Comparison of ENCODE assay signal across 9 cellular contexts in the genomic region with DNA sequence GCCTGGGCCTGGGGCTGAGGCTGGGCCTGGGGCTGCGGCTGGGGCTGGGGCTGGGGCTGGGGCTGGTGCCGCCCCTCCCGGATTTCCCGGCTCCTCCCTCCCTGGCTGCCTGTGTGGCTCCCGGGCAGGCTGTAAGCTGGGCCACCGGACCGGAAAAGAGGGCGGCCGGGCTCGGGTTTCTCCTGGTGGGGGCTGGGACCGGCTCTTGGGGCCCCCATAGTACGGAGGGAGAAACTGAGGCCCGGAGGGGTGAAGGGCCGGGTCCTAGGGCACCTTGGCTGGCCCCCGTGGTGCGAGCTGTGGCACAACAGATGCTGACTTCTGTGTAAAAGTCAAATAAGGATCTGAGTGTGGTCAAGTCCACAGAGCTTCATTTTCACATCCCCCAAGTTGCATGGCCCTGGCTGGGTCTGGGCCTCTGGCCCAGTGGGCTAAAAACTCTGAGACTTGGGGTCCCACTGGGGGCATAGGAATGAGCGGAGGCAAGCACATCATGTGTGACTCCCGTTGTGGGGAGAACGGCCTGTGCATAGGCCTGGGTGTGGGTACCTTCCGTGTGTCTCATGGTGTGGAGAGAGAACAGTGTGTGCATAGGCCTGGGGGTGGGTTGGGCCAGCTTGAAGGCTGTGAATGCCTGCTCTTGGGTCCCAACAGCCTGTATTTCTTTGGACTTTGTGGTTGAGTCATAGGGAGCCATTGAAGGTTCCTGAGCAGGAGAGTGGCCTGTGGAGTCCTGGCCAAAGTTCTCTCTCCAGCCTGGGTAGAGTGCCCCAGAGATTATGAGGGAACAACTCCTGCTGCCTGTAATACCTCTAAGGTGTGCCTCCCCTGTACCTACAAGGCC.
DNase-seq lines count a peak whose midpoint lies in the region; ATAC-seq and TF ChIP-seq lines count a peak whose summit lies in the region.
"Had no signal": no experiment of that assay in that cellular context is flagged by ENCODE, and none has a peak within 500 bp of the region (broad histone marks: within the 10 kb centered on the region; RNA-seq: fewer than 3 reads in every experiment).

No MANE protein-coding gene starts in this region.

- H3K9me2 ChIP-seq in Loucy (replicated peaks; ENCODE audit: low read depth, low read length), result no peaks in the 10 kb centered on the region

- H4K20me1 ChIP-seq in Loucy (ENCODE audit: insufficient read depth, low read length, poor library complexity, severe bottlenecking), result no peaks in the 10 kb centered on the region

- no peaks in the 10 kb centered on the region for H3K9me3 Mint-ChIP-seq in activated CD4-positive, alpha-beta T cell treated with anti-CD3 and anti-CD28 coated beads, Interleukin-2, amount 10 ng/mL, durations not matched to agents 24 days and 14 days

- H3K27me3 Mint-ChIP-seq in activated CD4-positive, alpha-beta T cell treated with anti-CD3 and anti-CD28 coated beads, Interleukin-2, amount 10 ng/mL, durations not matched to agents 24 days and 14 days, result peaks cover 22% of the 10 kb centered on the region

- intact Hi-C loops in psoas muscle (cut with DNase I), result no loop called here
- intact Hi-C loops in activated CD4-positive, alpha-beta T cell treated with anti-CD3 and anti-CD28 coated beads, Interleukin-2, amount 10 ng/mL, durations not matched to agents 24 days and 14 days (cut with micrococcal nuclease), result no loop called here

- DNase-seq in GM06990 (ENCODE audit: extremely low read depth, insufficient read length), result no peak
- DNase-seq in psoas muscle, result no peak
- DNase-seq in germinal center (ENCODE audit: low spot score), result no peak
- no peak for DNase-seq in activated gamma-delta T cell treated with Interleukin-2 at 50 U/mL for 16 hours
- DNase-seq in activated CD4-positive, alpha-beta T cell treated with anti-CD3 and anti-CD28 coated beads, Interleukin-2, amount 10 ng/mL, durations not matched to agents 24 days and 14 days, result no peak
- DNase-seq in DMS53 (lab: John Stamatoyannopoulos, UW), result no peak

- peaks cover 5% of the 10 kb centered on the region for H3K4me1 ChIP-seq in Loucy (ENCODE audit: insufficient read depth, low read length, poor library complexity, severe bottlenecking)
- peaks cover 0 to 83% (median 44%) of the 10 kb centered on the region in 3 donors for H3K4me1 ChIP-seq in gastroesophageal sphincter
- peaks cover 31% of the 10 kb centered on the region for H3K4me1 ChIP-seq in psoas muscle

- H3K36me3 Mint-ChIP-seq in activated CD4-positive, alpha-beta T cell treated with anti-CD3 and anti-CD28 coated beads, Interleukin-2, amount 10 ng/mL, durations not matched to agents 24 days and 14 days (ENCODE audit: low read depth), result no peaks in the 10 kb centered on the region

- H3K27me3 ChIP-seq in GM06990 (replicated peaks; ENCODE audit: control insufficient read depth, insufficient read depth, low read length) (no peaks in the 10 kb centered on the region), Loucy (ENCODE audit: insufficient read depth, low read length, poor library complexity, severe bottlenecking) (no peaks in the 10 kb centered on the region), gastroesophageal sphincter (no peaks in the 10 kb centered on the region), psoas muscle (ENCODE audit: insufficient read depth in 3 of 3, low read length in 2 of 3) (no peaks in the 10 kb centered on the region)
- H3K27me3 ChIP-seq: MG63 had no signal

- H3F3A ChIP-seq in Loucy (ENCODE audit: low read depth), result no peaks in the 10 kb centered on the region

- no peak for TF ChIP-seq EP300 in gastroesophageal sphincter (IDR thresholded peaks at IDR 0.05)

- TF ChIP-seq POLR2A in gastroesophageal sphincter (IDR thresholded peaks at IDR 0.05), result no peak

- H3K27ac Mint-ChIP-seq in activated CD4-positive, alpha-beta T cell treated with anti-CD3 and anti-CD28 coated beads, Interleukin-2, amount 10 ng/mL, durations not matched to agents 24 days and 14 days, result no peak overlapping the region

- peaks cover 2% of the 10 kb centered on the region for H3K4me1 Mint-ChIP-seq in activated CD4-positive, alpha-beta T cell treated with anti-CD3 and anti-CD28 coated beads, Interleukin-2, amount 10 ng/mL, durations not matched to agents 24 days and 14 days

- no peak overlapping the region for H3K4me3 Mint-ChIP-seq in activated CD4-positive, alpha-beta T cell treated with anti-CD3 and anti-CD28 coated beads, Interleukin-2, amount 10 ng/mL, durations not matched to agents 24 days and 14 days

- no peak overlapping the region for H3K9ac ChIP-seq in Loucy (ENCODE audit: low read depth, low read length, poor library complexity, severe bottlenecking)

- H3K4me3 ChIP-seq in GM06990 (replicated peaks; ENCODE audit: low read depth, low read length) (peak overlapping the region; percentile 56), Loucy (ENCODE audit: low read length, poor library complexity, severe bottlenecking) (peak overlapping the region; percentile 61), gastroesophageal sphincter (peak overlapping the region in 1 of 2 donors; percentile 53), psoas muscle (peak overlapping the region; percentile 51)

- H3K9me3 ChIP-seq in Loucy (ENCODE audit: insufficient read depth, low read depth, low read length), result no peaks in the 10 kb centered on the region
- H3K9me3 ChIP-seq in gastroesophageal sphincter, result no peaks in the 10 kb centered on the region
- H3K9me3 ChIP-seq in psoas muscle, result no peaks in the 10 kb centered on the region
- H3K9me3 ChIP-seq: MG63 had no signal

- peak overlapping the region; percentile 49; the same call in 1 of the 2 replicates for H2AFZ ChIP-seq in Loucy (ENCODE audit: low read length)

- H3K4me2 ChIP-seq in Loucy (ENCODE audit: low read depth, low read length, poor library complexity, severe bottlenecking), result peak overlapping the region; percentile 65

- no CpG with 5 or more reads among the region's 20 CpGs for WGBS in gastroesophageal sphincter (ENCODE audit: low coverage in 1 of 2), 2 donors
- WGBS in psoas muscle, 3 donors, result 42 to 51% (median 44%) methylated on average over 17 to 20 of the region's 20 CpGs

- TF ChIP-seq CTCF in GM06990 (IDR thresholded peaks at IDR 0.05; ENCODE audit: insufficient read depth, low read length, poor library complexity, severe bottlenecking) (no peak), Loucy (conservative IDR thresholded peaks at IDR 0.05; ENCODE audit: low read length) (no peak), gastroesophageal sphincter (IDR thresholded peaks at IDR 0.05) (no peak), psoas muscle (IDR thresholded peaks at IDR 0.05) (no peak)

- ATAC-seq in gastroesophageal sphincter (peak; percentile 40), psoas muscle (peak in 3 of 4 donors; percentile 9 to 16 (median 13))

- H3K36me3 ChIP-seq in GM06990 (ENCODE audit: control insufficient read depth, insufficient read depth, low read length), result no peaks in the 10 kb centered on the region; the same call in 1 of the 2 replicates
- H3K36me3 ChIP-seq in Loucy (ENCODE audit: insufficient read depth, low read length), result no peaks in the 10 kb centered on the region
- H3K36me3 ChIP-seq in gastroesophageal sphincter, result no peaks in the 10 kb centered on the region
- H3K36me3 ChIP-seq in psoas muscle (ENCODE audit: insufficient read depth in 1 of 2, low read depth in 1 of 2), result no peaks in the 10 kb centered on the region
- H3K36me3 ChIP-seq: MG63 had no signal

- H3K79me2 ChIP-seq in Loucy (ENCODE audit: insufficient read depth, low read length), result no peaks in the 10 kb centered on the region

- H3K27ac ChIP-seq in gastroesophageal sphincter, result peak overlapping the region in 3 of 4 donors; percentile 75 to 79 (median 77)
- no peak overlapping the region for H3K27ac ChIP-seq in psoas muscle
